8 cellular contexts compared by ENCODE assay signal in the genomic region with DNA sequence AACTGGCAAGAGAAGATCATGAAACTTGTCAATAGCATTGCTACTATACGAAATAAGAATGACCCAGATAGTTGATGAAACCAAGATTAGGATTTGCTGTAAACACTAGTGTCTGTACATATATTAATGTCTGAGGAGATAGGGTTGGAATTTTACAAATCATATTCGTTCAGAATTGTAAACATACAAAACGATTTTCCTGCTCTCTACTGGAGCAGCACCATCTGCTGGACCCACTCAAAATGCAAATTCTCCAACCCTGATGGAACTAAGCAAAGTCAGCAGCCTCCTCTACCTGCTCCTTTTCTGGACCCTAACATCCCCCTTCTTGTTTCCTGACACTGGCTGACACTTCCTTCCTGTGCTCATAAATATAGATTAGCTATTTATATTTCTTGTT. TPM values are rescaled to one million over a fixed set of nuclear protein-coding genes. Genes with fewer than 3 reads are reported as not detected.
DNase-seq lines count a peak whose midpoint lies in the region; ATAC-seq and TF ChIP-seq lines count a peak whose summit lies in the region.

No MANE protein-coding gene starts in this region.

- POLR2A ChIA-PET in Caco-2 (lab: Charles Lee) = no interaction called here

- H3K4me3 ChIP-seq in Caco-2 (ENCODE audit: low read depth, low read length) = no peak overlapping the region
- H3K4me3 ChIP-seq in Peyer's patch = no peak overlapping the region
- H3K4me3 ChIP-seq in epithelial cell of proximal tubule (ENCODE audit: low read depth, low read length) = no peak overlapping the region
- no peak overlapping the region for H3K4me3 ChIP-seq in neuron (ENCODE audit: low read length)

- H3K27ac ChIP-seq in Peyer's patch = no peak overlapping the region

- no peaks in the 10 kb centered on the region for H3K4me1 Mint-ChIP-seq in Caco-2 (ENCODE audit: low read depth, unreplicated experiment)

- H3K36me3 Mint-ChIP-seq in Caco-2 (ENCODE audit: insufficient read depth, unreplicated experiment) = no peaks in the 10 kb centered on the region

- H3K27me3 Mint-ChIP-seq in Caco-2 (ENCODE audit: insufficient read depth, unreplicated experiment) = no peaks in the 10 kb centered on the region

- intact Hi-C loops in Caco-2 (cut with micrococcal nuclease; ENCODE audit: unreplicated experiment) = loop anchor here (1.0 kb wide), 3 partner anchors 29 to 285 kb away; no protein-coding TSS in a partner anchor

- H3K36me3 ChIP-seq in Caco-2 (ENCODE audit: control insufficient read depth, insufficient read depth, low read length) = no peaks in the 10 kb centered on the region
- no peaks in the 10 kb centered on the region for H3K36me3 ChIP-seq in Peyer's patch
- no peaks in the 10 kb centered on the region for H3K36me3 ChIP-seq in neuron (ENCODE audit: insufficient read depth, low read length)

- peaks cover 26% of the 10 kb centered on the region; the same call in 1 of the 2 replicates for H3K4me1 ChIP-seq in Caco-2
- H3K4me1 ChIP-seq in Peyer's patch = peaks cover 0 to 12% (median 0%) of the 10 kb centered on the region in 4 donors
- H3K4me1 ChIP-seq in neuron (ENCODE audit: insufficient read depth, low read length) = peaks cover 8% of the 10 kb centered on the region

- no peak overlapping the region for H3K4me3 Mint-ChIP-seq in Caco-2 (ENCODE audit: unreplicated experiment)

- H3K27me3 ChIP-seq in Caco-2 (replicated peaks; ENCODE audit: control insufficient read depth, insufficient read depth, low read length) = no peaks in the 10 kb centered on the region
- H3K27me3 ChIP-seq in Peyer's patch = no peaks in the 10 kb centered on the region
- no peaks in the 10 kb centered on the region for H3K27me3 ChIP-seq in neuron (ENCODE audit: insufficient read depth, low read length)

- ATAC-seq in GM21717 (IDR thresholded peaks at IDR 0.05; ENCODE audit: unreplicated experiment) = no peak
- no peak for ATAC-seq in HG03159 (IDR thresholded peaks at IDR 0.05; ENCODE audit: unreplicated experiment)

- DNase-seq in Caco-2 = peak in 1 of 2 experiments; percentile 56
- peak; percentile 41 for DNase-seq in GM20000 (ENCODE audit: low spot score)
- peak in 2 of 3 donors; percentile 32 to 56 for DNase-seq in Peyer's patch
- no peak for DNase-seq in epithelial cell of proximal tubule (ENCODE audit: low read depth)
- no peak for DNase-seq in HPDE6-E6E7 (ENCODE audit: extremely low spot score)

- H3K9me3 ChIP-seq in Caco-2 = no peaks in the 10 kb centered on the region
- H3K9me3 ChIP-seq in Peyer's patch = no peaks in the 10 kb centered on the region
- no peaks in the 10 kb centered on the region for H3K9me3 ChIP-seq in neuron (ENCODE audit: low read length)

- TF ChIP-seq POLR2A in Peyer's patch (IDR thresholded peaks at IDR 0.05) = no peak

- peak overlapping the region; percentile 1 for H2AFZ ChIP-seq in neuron (ENCODE audit: low read depth, low read length)

- H3K9me3 Mint-ChIP-seq in Caco-2 (ENCODE audit: unreplicated experiment) = no peaks in the 10 kb centered on the region

- BruUV-seq in Caco-2 (replicated peaks; lab: Mats Ljungman, UMichigan) = no TSS peak

- no peak overlapping the region for H3K27ac Mint-ChIP-seq in Caco-2 (ENCODE audit: unreplicated experiment)

- TF ChIP-seq CTCF in Caco-2 (IDR thresholded peaks at IDR 0.05; ENCODE audit: insufficient read depth in 1 of 2, low read depth in 1 of 2, low read length in 1 of 2, severe bottlenecking in 1 of 2, unreplicated experiment in 1 of 2) (peak; percentile 59 to 84), GM20000 (IDR thresholded peaks at IDR 0.05; ENCODE audit: extremely low read depth, missing control alignments) (no peak), Peyer's patch (IDR thresholded peaks at IDR 0.05) (peak in 4 of 6 experiments; percentile 44 to 60 (median 56)), epithelial cell of proximal tubule (conservative IDR thresholded peaks at IDR 0.05; ENCODE audit: low read depth, low read length) (peak; percentile 66)

- CTCF ChIA-PET in Caco-2 (lab: Charles Lee) = no interaction called here

RNA-seq across cellular contexts. Expression of a gene that starts 29.4 kb away (rescaled TPM):
- total RNA-seq in Caco-2 (2022) = 30.5 and 34.8 TPM in 2 replicates
- 100 to 1,000 TPM in 1 of 4 donors, 10 to 100 TPM in 3; 73.4 to 117 (median 88.4) TPM for total RNA-seq in Peyer's patch
- 25.2 and 40.2 TPM in 2 replicates for total RNA-seq in epithelial cell of proximal tubule

Comparison
In these comparisons a context has a peak if more than half of its experiments do, and no peak if none do; other contexts are left out.
1. DNase-seq: peak in GM20000 (single experiment) and Peyer's patch (2 of 3); none in epithelial cell of proximal tubule (single experiment) and HPDE6-E6E7 (single experiment).